ENCODE assay signal across 8 cellular contexts in the genomic region with DNA sequence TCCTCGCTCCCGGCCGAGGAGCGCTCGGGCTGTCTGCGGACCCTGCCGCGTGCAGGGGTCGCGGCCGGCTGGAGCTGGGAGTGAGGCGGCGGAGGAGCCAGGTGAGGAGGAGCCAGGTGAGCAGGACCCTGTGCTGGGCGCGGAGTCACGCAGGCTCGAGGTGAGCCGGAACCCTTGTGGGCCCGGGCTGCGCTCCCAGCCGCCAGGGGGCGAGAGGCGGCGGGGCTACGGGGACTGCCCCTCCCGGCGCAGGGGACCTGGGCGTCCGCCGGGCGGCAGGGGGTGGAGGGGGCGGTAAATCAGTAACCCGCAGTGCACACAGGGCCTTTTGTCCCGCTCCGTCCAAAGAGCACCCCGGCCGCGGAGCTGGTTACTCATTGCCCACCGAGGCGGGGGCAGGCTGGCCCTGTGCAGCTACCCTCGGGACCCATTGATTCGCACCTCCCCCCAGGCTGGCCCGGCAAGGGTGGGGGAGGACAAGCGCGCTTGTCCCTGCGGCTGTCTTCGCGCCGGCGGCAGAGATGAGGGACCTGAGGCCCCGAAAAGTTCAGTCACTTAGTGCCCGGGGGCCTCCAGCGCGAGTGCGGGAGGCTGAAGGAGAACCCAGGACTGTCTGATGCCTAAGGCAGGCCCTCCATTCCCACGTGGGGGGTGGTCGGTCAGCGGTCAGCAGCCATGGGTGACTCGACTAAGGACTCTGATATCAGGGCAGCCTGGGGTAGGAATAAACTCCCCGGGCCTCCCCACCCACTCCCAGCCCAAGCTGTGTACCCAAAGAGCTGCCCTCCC. TPM values are rescaled to one million over a fixed set of nuclear protein-coding genes. Genes with fewer than 3 reads are reported as not detected.
DNase-seq lines count a peak whose midpoint lies in the region; ATAC-seq, FAIRE-seq and TF ChIP-seq lines count a peak whose summit lies in the region.

No MANE protein-coding gene starts in this region.

- CTCF ChIA-PET in CD8-positive, alpha-beta memory T cell (lab: Charles Lee): interaction anchor here (0.8 to 4.4 kb wide), 6 partner anchors 10 to 47 kb away, joined by 3 to 26 read pairs (median 4); no protein-coding TSS in a partner anchor

- peak overlapping the region in 6 of 7 donors; percentile 6 to 83 (median 26) for H3K4me3 Mint-ChIP-seq in CD8-positive, alpha-beta memory T cell

- no peaks in the 10 kb centered on the region for H3K9me3 ChIP-seq in CD8-positive, alpha-beta memory T cell (ENCODE audit: low read length)
- H3K9me3 ChIP-seq in HUES64 (ENCODE audit: insufficient read depth, low read depth, low read length) (no peaks in the 10 kb centered on the region), lung (ENCODE audit: control insufficient read depth in 2 of 2, insufficient read depth in 1 of 2, low read length in 1 of 2) (no peaks in the 10 kb centered on the region)

- H3K4me1 ChIP-seq in CD8-positive, alpha-beta memory T cell (ENCODE audit: insufficient read depth, low read length): peaks cover 8% of the 10 kb centered on the region
- H3K4me1 ChIP-seq in HUES64 (ENCODE audit: insufficient read depth, low read length) (peaks cover 6% of the 10 kb centered on the region), lung (ENCODE audit: control insufficient read depth in 2 of 2, insufficient read depth in 2 of 2, low read length in 2 of 2) (peaks cover 0 to 4% of the 10 kb centered on the region in 2 donors)

- peak; percentile 73 for TF ChIP-seq CTCF in bronchial epithelial cell (IDR thresholded peaks at IDR 0.05; ENCODE audit: insufficient read depth, low read length, severe bottlenecking)
- TF ChIP-seq CTCF in lung (IDR thresholded peaks at IDR 0.05; ENCODE audit: control extremely low read depth, extremely low read depth): no peak

- no peak overlapping the region for H3K27ac ChIP-seq in CD8-positive, alpha-beta memory T cell (ENCODE audit: low read depth, low read length)
- H3K27ac ChIP-seq in HUES64 (ENCODE audit: low read depth, low read length) (peak overlapping the region; percentile 75), lung (ENCODE audit: low read depth in 1 of 2, low read length in 1 of 2) (peak overlapping the region in 1 of 2 donors; percentile 15)

- H3K36me3 Mint-ChIP-seq in CD8-positive, alpha-beta memory T cell: no peaks in the 10 kb centered on the region

- H3K27me3 ChIP-seq in CD8-positive, alpha-beta memory T cell (ENCODE audit: insufficient read depth, low read length, poor library complexity, severe bottlenecking): no peaks in the 10 kb centered on the region
- H3K27me3 ChIP-seq in HUES64 (ENCODE audit: insufficient read depth, low read length) (no peaks in the 10 kb centered on the region), bronchial epithelial cell (ENCODE audit: control insufficient read depth, insufficient read depth, low read length) (no peaks in the 10 kb centered on the region), lung (ENCODE audit: control insufficient read depth, insufficient read depth) (no peaks in the 10 kb centered on the region)

- ATAC-seq in GM19463 (IDR thresholded peaks at IDR 0.05; ENCODE audit: unreplicated experiment): peak; percentile 64
- ATAC-seq in lung (ENCODE audit: insufficient read depth, low FRiP score): peak; percentile 43

- no peak overlapping the region for H3K27ac Mint-ChIP-seq in CD8-positive, alpha-beta memory T cell

- H3K4me3 ChIP-seq in CD8-positive, alpha-beta memory T cell (ENCODE audit: low read length): peak overlapping the region; percentile 49
- H3K4me3 ChIP-seq in HUES64 (ENCODE audit: low read length) (peak overlapping the region; percentile 61), bronchial epithelial cell (ENCODE audit: low read depth, low read length) (peak overlapping the region; percentile 39), lung (peak overlapping the region; percentile 45)

- DNase-seq in CD8-positive, alpha-beta memory T cell: peak; percentile 59 to 76 (median 71)
- DNase-seq in UCSD-AML1 (lab: John Stamatoyannopoulos, UW; ENCODE audit: unreplicated experiment) (peak; percentile 72), bronchial epithelial cell (ENCODE audit: low read depth) (peak; percentile 9), lung (ENCODE audit: low spot score) (peak; percentile 50), cerebellar cortex (ENCODE audit: low spot score) (no peak)
- DNase-seq in stimulated activated CD8-positive, alpha-beta memory T cell treated with anti-CD3 and anti-CD28 coated beads, Interleukin-15, amount 100 ng/mL, for 4 hours (ENCODE audit: low read depth in 2 of 2): peak; percentile 14 to 27

- peaks cover 9 to 13% (median 11%) of the 10 kb centered on the region in 3 donors for H3K4me1 Mint-ChIP-seq in CD8-positive, alpha-beta memory T cell

- POLR2A ChIA-PET in CD8-positive, alpha-beta memory T cell (lab: Charles Lee): no interaction called here

- peaks cover 3 to 13% of the 10 kb centered on the region in 2 donors for H3K27me3 Mint-ChIP-seq in CD8-positive, alpha-beta memory T cell

- no peaks in the 10 kb centered on the region for H3K36me3 ChIP-seq in CD8-positive, alpha-beta memory T cell (ENCODE audit: insufficient read depth, low read length)
- H3K36me3 ChIP-seq in HUES64 (ENCODE audit: insufficient read depth, low read length) (peaks cover 21% of the 10 kb centered on the region), bronchial epithelial cell (ENCODE audit: control insufficient read depth, insufficient read depth, low read length) (no peaks in the 10 kb centered on the region), lung (ENCODE audit: control insufficient read depth in 2 of 2, insufficient read depth in 2 of 2, low read length in 2 of 2) (no peaks in the 10 kb centered on the region)

- FAIRE-seq in bronchial epithelial cell (lab: Jason Lieb, UNC): no peak

- peak overlapping the region; percentile 73 for H3K9ac ChIP-seq in HUES64 (ENCODE audit: low read depth, low read length)

- no peaks in the 10 kb centered on the region for H3K9me3 Mint-ChIP-seq in CD8-positive, alpha-beta memory T cell

- 2% methylated on average over 60 of the region's 60 CpGs for WGBS in HUES64
- WGBS in lung, 2 donors: 3% methylated on average over 45 to 60 of the region's 60 CpGs

RNA-seq across cellular contexts. Expression of a gene that starts 0.4 kb away (rescaled TPM):
- 1 to 10 TPM in 1 of 2 experiments, under 1 TPM in 1; 0.42 to 1.2 TPM for total RNA-seq in CD8-positive, alpha-beta memory T cell
- 0.29 TPM for polyA plus RNA-seq in CD8-positive, alpha-beta memory T cell
- 41.5 TPM for polyA plus RNA-seq in HUES64 (2013, experiment 1 of 2)
- 41.3 TPM for polyA plus RNA-seq in HUES64 (2013, experiment 2 of 2)
- total RNA-seq in bronchial epithelial cell (0.79 and 1.5 TPM in 2 replicates), lung (100 to 1,000 TPM in 1 of 2 donors, 10 to 100 TPM in 1; 52.0 to 106 TPM)
- polyA plus RNA-seq in lung: 10 to 100 TPM; 20.9 to 35.7 TPM

RNA-seq across cellular contexts. Expression of a gene that starts 46.5 kb away (rescaled TPM):
- 10 to 100 TPM; 86.7 to 93.1 TPM for total RNA-seq in CD8-positive, alpha-beta memory T cell
- polyA plus RNA-seq in CD8-positive, alpha-beta memory T cell: 48.7 TPM
- polyA plus RNA-seq in HUES64 (2013, experiment 1 of 2): 47.0 TPM
- polyA plus RNA-seq in HUES64 (2013, experiment 2 of 2): 40.2 TPM
- total RNA-seq in bronchial epithelial cell (32.4 and 42.9 TPM in 2 replicates), lung (10 to 100 TPM; 74.3 to 81.7 TPM)
- 10 to 100 TPM in 1 of 2 donors, 1 to 10 TPM in 1; 8.0 to 12.1 TPM for polyA plus RNA-seq in lung

Comparison
In these comparisons a context has a peak if more than half of its experiments do, and no peak if none do; other contexts are left out.
1. RNA of a gene that starts 0.4 kb away (total RNA-seq): 52.0 to 106 TPM in lung; 0.42 to 1.2 TPM in CD8-positive, alpha-beta memory T cell and 0.79 to 1.5 TPM in bronchial epithelial cell; every median in the first group is over 10 times any median in the second.
2. Peak in every context shown above with its lines, with median percentiles within 50 percentile points of each other: H3K4me3 ChIP-seq.